In the genomic region with DNA sequence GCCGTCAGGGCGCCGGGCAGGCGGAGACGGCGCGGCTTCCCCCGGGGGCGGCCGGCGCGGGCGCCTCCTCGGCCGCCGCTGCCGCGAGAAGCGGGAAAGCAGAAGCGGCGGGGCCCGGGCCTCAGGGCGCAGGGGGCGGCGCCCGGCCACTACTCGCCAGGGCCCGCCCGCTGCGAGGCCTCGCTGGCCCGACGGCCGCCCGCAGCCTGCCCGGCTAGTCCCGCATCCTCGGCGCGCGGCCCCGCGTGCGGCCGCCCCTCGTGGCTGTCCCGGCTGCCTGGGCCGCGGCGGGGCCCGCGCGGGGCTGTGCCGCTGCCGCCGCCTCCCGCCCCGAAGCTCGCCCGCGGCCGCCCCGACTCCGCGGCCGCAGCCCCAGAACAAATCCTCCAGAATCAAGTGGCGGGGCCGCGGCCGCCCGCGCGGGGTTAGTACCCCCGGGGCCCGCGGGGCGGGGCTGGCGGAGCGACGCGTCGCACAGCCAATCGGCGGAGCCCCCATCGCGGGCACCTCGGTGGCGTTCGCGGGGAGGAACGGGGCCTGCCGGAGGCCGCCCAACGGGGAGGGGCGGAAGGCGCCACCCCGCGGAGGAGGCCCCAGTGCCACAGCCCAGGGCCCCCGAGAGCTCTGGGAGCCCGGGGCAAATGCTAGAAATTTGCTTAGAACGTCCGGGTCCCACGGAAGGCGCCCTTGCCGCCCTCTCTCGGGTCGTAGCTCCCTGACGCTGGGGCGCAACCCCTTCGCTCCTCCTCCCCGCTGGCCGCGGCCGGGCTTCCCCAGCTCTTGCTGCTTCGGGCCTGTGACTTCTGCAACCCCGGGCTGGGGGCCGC, we compare ENCODE assay signal across 1 cellular context.
TF ChIP-seq lines count a peak whose summit lies in the region.

A gene (minus strand): TSS at position 401 of the 827 bp plus-strand sequence. CDS start 408 bp downstream, outside the sequence.

TF ChIP-seq in HCT116, 20 proteins besides CTCF, POLR2A, EP300 and RAD21 (continued from another document):
- TF ChIP-seq ZFX (IDR thresholded peaks at IDR 0.05) (peak; percentile 63), YY1 (IDR thresholded peaks at IDR 0.05; ENCODE audit: extremely low read depth, insufficient replicate concordance, low read depth, low read length) (no peak), SP1 (IDR thresholded peaks at IDR 0.05; ENCODE audit: low read depth) (peak; percentile 81), JUND (IDR thresholded peaks at IDR 0.05) (no peak), EGR1 (IDR thresholded peaks at IDR 0.05; ENCODE audit: low read depth) (no peak), TCF7L2 (IDR thresholded peaks at IDR 0.05; ENCODE audit: borderline replicate concordance, extremely low read depth, insufficient read depth, insufficient read length) (no peak)
